Comparison of ENCODE assay signal across 18 cellular contexts in the genomic region with DNA sequence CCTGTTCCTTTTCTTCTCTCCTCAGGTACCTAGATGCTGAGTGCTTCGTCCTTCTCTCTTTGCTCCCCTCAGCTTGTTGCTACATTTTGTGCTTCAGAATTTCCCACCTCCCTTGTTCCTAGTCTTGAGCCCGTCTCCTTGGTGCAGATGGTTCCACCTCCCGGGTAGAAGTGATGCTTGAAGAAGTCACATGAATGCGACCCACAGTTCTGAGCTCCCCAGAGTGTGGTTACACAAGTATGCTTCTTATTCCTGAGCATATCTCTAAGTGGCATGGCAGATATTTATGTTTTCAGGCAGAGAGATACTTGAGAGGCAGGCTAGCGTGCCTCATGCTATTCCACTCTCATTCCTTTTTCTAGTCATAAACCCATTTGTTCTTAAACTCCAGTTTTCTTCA. TPM values are rescaled to one million over a fixed set of nuclear protein-coding genes. Genes with fewer than 3 reads are reported as not detected.
DNase-seq lines count a peak whose midpoint lies in the region; ATAC-seq and TF ChIP-seq lines count a peak whose summit lies in the region.
"Had no signal": no experiment of that assay in that cellular context is flagged by ENCODE, and none has a peak within 500 bp of the region (broad histone marks: within the 10 kb centered on the region; RNA-seq: fewer than 3 reads in every experiment).

No MANE protein-coding gene starts in this region.

- H3K4me3 ChIP-seq in left lung, result no peak overlapping the region
- no peak overlapping the region for H3K4me3 ChIP-seq in transverse colon
- H3K4me3 ChIP-seq: GM12878, heart left ventricle had no signal

- no peak for TF ChIP-seq POLR2A in transverse colon (IDR thresholded peaks at IDR 0.05)

- intact Hi-C loops in left lung (cut with DNase I) (no loop called here), transverse colon (cut with DNase I; ENCODE audit: low total_unique reads) (no loop called here)

- in situ Hi-C loops in transverse colon (cut with MboI; ENCODE audit: low pct_ligation_motif_present in 1 of 4, low pct_unique_long_range_greater_than_20kb in 1 of 4, low sequenced_read_pairs in 3 of 4), result loop anchor here in 2 of 4 donors (10.0 to 25.0 kb wide), 2 partner anchors 95 to 102 kb away; partner anchors contain the start of gene MCMBP (in 1 of the 2)

- H3K27me3 ChIP-seq in left lung (no peaks in the 10 kb centered on the region), transverse colon (no peaks in the 10 kb centered on the region)
- H3K27me3 ChIP-seq: heart left ventricle had no signal

- DNase-seq in EL (peak; percentile 12), amniotic epithelial cell (ENCODE audit: low read depth) (peak; percentile 86), left lung (peak in 1 of 2 donors; percentile 52), transverse colon (no peak), middle frontal gyrus (ENCODE audit: extremely low spot score, low spot score) (no peak), NCI-H1436 treated with DMSO at 0.1 percent for 48 hours (lab: John Stamatoyannopoulos, UW) (no peak)
- DNase-seq: activated naive CD8-positive, alpha-beta T cell treated with anti-CD3 and anti-CD28 coated beads, Interleukin-2, amount 50 U/mL, for 24 hours; caudate nucleus; GF-D8; HCEC 1CT; heart left ventricle; NCI-H2029; NCI-H526; nephron progenitor cell; SHP77 treated with DMSO at 0.1 percent for 48 hours; stimulated activated naive CD4-positive, alpha-beta T cell had no signal

- H3K36me3 ChIP-seq in left lung, result no peaks in the 10 kb centered on the region
- no peaks in the 10 kb centered on the region for H3K36me3 ChIP-seq in transverse colon

- H3K4me1 ChIP-seq in left lung (peaks cover 0 to 4% of the 10 kb centered on the region in 2 donors), transverse colon (peaks cover 0 to 15% (median 4%) of the 10 kb centered on the region in 4 donors)

- ATAC-seq in left lung (peak; percentile 91), GM21423 (IDR thresholded peaks at IDR 0.05; ENCODE audit: unreplicated experiment) (no peak)
- ATAC-seq: activated naive CD8-positive, alpha-beta T cell treated with anti-CD3 and anti-CD28 coated beads, Interleukin-2, amount 50 U/mL, for 24 hours; GM12878; heart left ventricle had no signal

- H3K9me3 ChIP-seq in left lung, result no peaks in the 10 kb centered on the region
- no peaks in the 10 kb centered on the region for H3K9me3 ChIP-seq in transverse colon
- H3K9me3 ChIP-seq: heart left ventricle had no signal

- TF ChIP-seq CTCF in left lung (IDR thresholded peaks at IDR 0.05), result no peak
- no peak for TF ChIP-seq CTCF in transverse colon (IDR thresholded peaks at IDR 0.05)

- H3K27ac ChIP-seq in left lung (no peak overlapping the region), transverse colon (peak overlapping the region; percentile 57 to 66 (median 66))

- WGBS in transverse colon (ENCODE audit: low coverage in 1 of 2), 2 donors, result 90 to 94% methylated on average over 4 to 5 of the region's 5 CpGs

- TF ChIP-seq EP300 in transverse colon (IDR thresholded peaks at IDR 0.05; ENCODE audit: low read depth), result no peak

RNA-seq across cellular contexts. Expression of gene INPP5F, which starts 34.0 kb away (rescaled TPM):
- total RNA-seq in left lung (10 to 100 TPM; 10.9 to 18.6 TPM), transverse colon (10 to 100 TPM; 11.6 to 24.6 (median 16.6) TPM)

Comparison
In these comparisons a context has a peak if more than half of its experiments do, and no peak if none do; other contexts are left out.
1. DNase-seq: peak in EL (single experiment) and amniotic epithelial cell (single experiment); none in transverse colon (single experiment), middle frontal gyrus (single experiment) and NCI-H1436 treated with DMSO at 0.1 percent for 48 hours (single experiment).
2. H3K27ac ChIP-seq: peak in transverse colon (4 of 4); none in left lung (0 of 2).